Comparison of ENCODE assay signal across 1 cellular context in genomic region chr19:2387367-2388288, GRCh38.
TF ChIP-seq lines count a peak whose summit lies in the region.

No MANE protein-coding gene starts in this region.

TF ChIP-seq in K562, 482 proteins besides CTCF, POLR2A, EP300 and RAD21 (continued from another document and continues in another):
- no peak for TF ChIP-seq PRDM10 (IDR thresholded peaks at IDR 0.05; ENCODE audit: partially characterized antibody)
- peak; percentile 69 for TF ChIP-seq CREM (IDR thresholded peaks at IDR 0.05; ENCODE audit: low read depth)
- 0 out of 2 replicates have a peak, but pooled peaks have one; percentile 21 for TF ChIP-seq HCFC1 (IDR thresholded peaks at IDR 0.05; ENCODE audit: low read depth, low read length)
- no peak for TF ChIP-seq NFIC (IDR thresholded peaks at IDR 0.05)
- no peak for TF ChIP-seq CREB5 (CRISPR knock-in tag; IDR thresholded peaks at IDR 0.05)
- no peak for TF ChIP-seq IRF9 (tag; IDR thresholded peaks at IDR 0.05)
- no peak for TF ChIP-seq NBN (IDR thresholded peaks at IDR 0.05; ENCODE audit: low read depth)
- TF ChIP-seq BRD9 (IDR thresholded peaks at IDR 0.05; ENCODE audit: low read depth, partially characterized antibody): no peak
- peak; percentile 22; the same call in 1 of the 2 replicates for TF ChIP-seq MTA3 (IDR thresholded peaks at IDR 0.05; ENCODE audit: borderline replicate concordance)
- TF ChIP-seq ZNF431 (CRISPR knock-in tag; IDR thresholded peaks at IDR 0.05): no peak
- no peak for TF ChIP-seq MAFG (tag; conservative IDR thresholded peaks at IDR 0.05)
- TF ChIP-seq HNRNPLL (IDR thresholded peaks at IDR 0.05; ENCODE audit: low read depth, low read length, poor library complexity, severe bottlenecking): no peak
- peak in 1 of 2 experiments; percentile 13; a peak in 1 of 4 replicates for TF ChIP-seq MAZ (CRISPR knock-in tag; conservative IDR thresholded peaks at IDR 0.05 in 1 of 2, IDR thresholded peaks at IDR 0.05 in 1 of 2)
- TF ChIP-seq SMAD4 (CRISPR knock-in tag; conservative IDR thresholded peaks at IDR 0.05): peak; percentile 42; the same call in 1 of the 2 replicates
- no peak for TF ChIP-seq ZBTB2 (IDR thresholded peaks at IDR 0.05)
- peak; percentile 84 for TF ChIP-seq ESRRA (IDR thresholded peaks at IDR 0.05; ENCODE audit: borderline replicate concordance, low read depth)
- no peak for TF ChIP-seq ZKSCAN1 (IDR thresholded peaks at IDR 0.05; ENCODE audit: low read depth, low read length)
- TF ChIP-seq ZBTB43 (CRISPR knock-in tag; IDR thresholded peaks at IDR 0.05): no peak
- TF ChIP-seq TCF7 (IDR thresholded peaks at IDR 0.05; ENCODE audit: borderline replicate concordance): peak; percentile 64; the same call in 1 of the 2 replicates
- TF ChIP-seq KDM4B (IDR thresholded peaks at IDR 0.05; ENCODE audit: borderline replicate concordance in 2 of 2, low read depth in 1 of 2): no peak
- no peak for TF ChIP-seq SMAD1 (IDR thresholded peaks at IDR 0.05; ENCODE audit: low read depth, low read length, partially characterized antibody)
- TF ChIP-seq ZBTB26 (CRISPR knock-in tag; IDR thresholded peaks at IDR 0.05): 0 out of 2 replicates have a peak, but pooled peaks have one; percentile 55
- no peak for TF ChIP-seq PHF21A (IDR thresholded peaks at IDR 0.05; ENCODE audit: borderline replicate concordance, low read depth)
- TF ChIP-seq MLLT1 (IDR thresholded peaks at IDR 0.05): peak in 1 of 2 experiments; percentile 27; a peak in 1 of 4 replicates
- TF ChIP-seq POLR2G (IDR thresholded peaks at IDR 0.05; ENCODE audit: low read depth, low read length): peak; percentile 41; the same call in 1 of the 2 replicates
- TF ChIP-seq HES1 (IDR thresholded peaks at IDR 0.05; ENCODE audit: low read depth): no peak
- TF ChIP-seq ZNF12 (CRISPR knock-in tag; IDR thresholded peaks at IDR 0.05): no peak
- TF ChIP-seq MXD1 (CRISPR knock-in tag; IDR thresholded peaks at IDR 0.05; ENCODE audit: borderline replicate concordance, poor library complexity, severe bottlenecking): no peak
- no peak for TF ChIP-seq PTRF (tag; IDR thresholded peaks at IDR 0.05)
- TF ChIP-seq ZBTB40 (IDR thresholded peaks at IDR 0.05): no peak; the same call in 1 of the 2 replicates
- no peak for TF ChIP-seq ZBTB40 (CRISPR knock-in tag; IDR thresholded peaks at IDR 0.05)
- no peak for TF ChIP-seq ASH1L (IDR thresholded peaks at IDR 0.05; ENCODE audit: borderline replicate concordance, low read depth, partially characterized antibody)
- no peak for TF ChIP-seq FOXP1 (CRISPR knock-in tag; IDR thresholded peaks at IDR 0.05)
- TF ChIP-seq ZKSCAN8 (CRISPR knock-in tag; IDR thresholded peaks at IDR 0.05): no peak
